Comparison of ENCODE assay signal across 38 cellular contexts in the genomic region with DNA sequence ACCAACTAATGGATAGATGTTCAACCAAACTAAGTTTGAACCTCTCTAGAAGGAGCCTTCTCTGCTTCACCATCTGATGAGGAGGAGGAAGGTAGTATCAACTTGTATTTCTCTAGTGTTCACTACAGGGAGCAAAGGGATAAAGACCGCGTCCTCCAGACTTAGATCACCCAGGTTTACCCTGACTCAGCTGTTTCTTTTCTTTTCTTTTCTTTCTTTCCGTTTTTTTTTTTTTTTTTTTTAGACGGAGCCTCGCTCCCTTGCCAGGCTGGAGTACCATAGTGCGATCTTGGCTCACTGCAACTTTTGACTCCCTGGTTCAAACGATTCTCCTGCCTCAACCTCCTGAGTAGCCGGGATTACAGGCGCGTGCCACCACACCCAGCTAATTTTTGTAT. TPM values are rescaled to one million over a fixed set of nuclear protein-coding genes. Genes with fewer than 3 reads are reported as not detected.
"Had no signal": no experiment of that assay in that cellular context is flagged by ENCODE, and none has a peak within 500 bp of the region (broad histone marks: within the 10 kb centered on the region; RNA-seq: fewer than 3 reads in every experiment).

No MANE protein-coding gene starts in this region.

- H3K27ac Mint-ChIP-seq: activated B cell treated with CpG ODN at 0.5 μM for 24 hours; activated CD4-positive, alpha-beta memory T cell treated with anti-CD3 and anti-CD28 coated beads for 36 hours; activated naive CD8-positive, alpha-beta T cell; activated naive CD8-positive, alpha-beta T cell treated with anti-CD3 and anti-CD28 coated beads, Interleukin-2, amount 50 U/mL, for 24 hours had no signal

- H3K4me3 Mint-ChIP-seq: activated B cell treated with CpG ODN at 0.5 μM for 24 hours; activated CD4-positive, alpha-beta memory T cell treated with anti-CD3 and anti-CD28 coated beads for 36 hours; activated naive CD4-positive, alpha-beta T cell treated with anti-CD3 and anti-CD28 coated beads, Interleukin-2, amount 10 ng/mL, durations not matched to agents 7 days and 5 days; activated naive CD8-positive, alpha-beta T cell; activated naive CD8-positive, alpha-beta T cell treated with anti-CD3 and anti-CD28 coated beads, Interleukin-2, amount 50 U/mL, for 24 hours had no signal

- H3K4me3 ChIP-seq: PC-9 had no signal

- H3K27me3 Mint-ChIP-seq: activated B cell treated with CpG ODN at 0.5 μM for 24 hours; activated CD4-positive, alpha-beta memory T cell treated with anti-CD3 and anti-CD28 coated beads for 36 hours; activated naive CD8-positive, alpha-beta T cell; activated naive CD8-positive, alpha-beta T cell treated with anti-CD3 and anti-CD28 coated beads, Interleukin-2, amount 50 U/mL, for 24 hours had no signal

- H3K27ac ChIP-seq: PC-9, RWPE1, VCaP had no signal

- H2AFZ ChIP-seq: PC-9 had no signal

- H3K36me3 Mint-ChIP-seq: activated CD4-positive, alpha-beta memory T cell treated with anti-CD3 and anti-CD28 coated beads for 36 hours; activated naive CD4-positive, alpha-beta T cell treated with anti-CD3 and anti-CD28 coated beads, Interleukin-2, amount 10 ng/mL, durations not matched to agents 7 days and 5 days; activated naive CD8-positive, alpha-beta T cell; brain had no signal

- ATAC-seq: activated naive CD8-positive, alpha-beta T cell treated with anti-CD3 and anti-CD28 coated beads, Interleukin-2, amount 50 U/mL, for 24 hours; Right ventricle myocardium inferior had no signal

- H3K4me1 Mint-ChIP-seq: activated B cell treated with CpG ODN at 0.5 μM for 24 hours; activated naive CD8-positive, alpha-beta T cell treated with anti-CD3 and anti-CD28 coated beads, Interleukin-2, amount 50 U/mL, for 24 hours had no signal

- FAIRE-seq: bronchial epithelial cell, RCC 7860 had no signal

- H3K9me3 Mint-ChIP-seq: activated CD4-positive, alpha-beta memory T cell treated with anti-CD3 and anti-CD28 coated beads for 36 hours; activated naive CD4-positive, alpha-beta T cell treated with anti-CD3 and anti-CD28 coated beads, Interleukin-2, amount 10 ng/mL, durations not matched to agents 7 days and 5 days; activated naive CD8-positive, alpha-beta T cell treated with anti-CD3 and anti-CD28 coated beads, Interleukin-2, amount 50 U/mL, for 24 hours had no signal

- DNase-seq: activated B cell treated with CpG ODN at 0.5 μM for 24 hours; activated CD4-positive, alpha-beta memory T cell treated with anti-CD3 and anti-CD28 coated beads for 36 hours; activated CD4-positive, alpha-beta T cell treated with anti-CD3 and anti-CD28 coated beads for 4 hours; activated CD4-positive, alpha-beta T cell treated with anti-CD3 and anti-CD28 coated beads, Interleukin-2, amount 50 U/mL, for 1 hour; activated CD4-positive, CD25-positive, alpha-beta regulatory T cell treated with anti-CD3 and anti-CD28 coated beads, Interleukin-2, amount 50 U/mL, for 72 hours; activated CD8-positive, alpha-beta memory T cell treated with anti-CD3 and anti-CD28 coated beads, Interleukin-2, amount 50 U/mL, for 4 hours; activated effector memory CD4-positive, alpha-beta T cell treated with Interleukin-2 at 50 U/mL for 16 hours; activated naive CD4-positive, alpha-beta T cell treated with anti-CD3 and anti-CD28 coated beads, Interleukin-2, amount 10 ng/mL, durations not matched to agents 7 days and 5 days; activated naive CD8-positive, alpha-beta T cell treated with anti-CD3 and anti-CD28 coated beads, Interleukin-2, amount 50 U/mL, for 24 hours; activated T-cell treated with anti-CD3 and anti-CD28 coated beads for 4 hours; activated T-cell treated with anti-CD3 and anti-CD28 coated beads, Interleukin-2, amount 50 U/mL, for 48 hours; anterior cingulate cortex; caudate nucleus; cerebellar nuclear complex; Karpas-422; MM.1S; NCI-H1092; NCI-H1436 treated with DMSO at 0.1 percent for 48 hours; NCI-H1694 treated with DMSO at 0.1 percent for 48 hours; NCI-H2029; NCI-H524 treated with DMSO at 0.1 percent for 48 hours; NCI-H748 treated with DMSO at 0.1 percent for 48 hours; NK-92 treated with Interleukin-12 subunit alpha and Interleukin-12 subunit beta, amount 100 ng/mL, for 24 hours; PC-9; SIG-M5; SW 1271; T-helper 1 cell; T-helper 2 cell; T-helper 9 cell had no signal

- H3K4me2 ChIP-seq: PC-9 had no signal

RNA-seq across cellular contexts. Expression of gene C10orf105, which starts 59.8 kb away (rescaled TPM):
- total RNA-seq: activated B cell treated with CpG ODN at 0.5 μM for 24 hours, bronchial epithelial cell, NCI-H460, PC-9, SK-MEL-5 had no signal
